In genomic region chr1:205444931-205445652, GRCh38 we compare ENCODE assay signal across 11 cellular contexts. TPM values are rescaled to one million over a fixed set of nuclear protein-coding genes. Genes with fewer than 3 reads are reported as not detected.
A peak's percentile ranks its signal among the peaks of the same experiment; 100 is the strongest.
DNase-seq lines count a peak whose midpoint lies in the region; ATAC-seq and TF ChIP-seq lines count a peak whose summit lies in the region.
"Had no signal": no experiment of that assay in that cellular context is flagged by ENCODE, and none has a peak within 500 bp of the region (broad histone marks: within the 10 kb centered on the region; RNA-seq: fewer than 3 reads in every experiment).

No MANE protein-coding gene starts in this region.

- intact Hi-C loops in heart left ventricle (cut with DNase I) (no loop called here), left lung (cut with DNase I) (no loop called here)

- H3K36me3 Mint-ChIP-seq in progenitor cell of endocrine pancreas (ENCODE audit: insufficient read depth): peaks cover 5% of the 10 kb centered on the region
- H3K36me3 Mint-ChIP-seq: activated naive CD8-positive, alpha-beta T cell treated with anti-CD3 and anti-CD28 coated beads, Interleukin-2, amount 10 ng/mL, durations not matched to agents 7 days and 5 days; naive B cell had no signal

- H3K4me3 ChIP-seq in NT2/D1 (ENCODE audit: insufficient read length, low read depth): no peak overlapping the region
- H3K4me3 ChIP-seq in heart left ventricle: peak overlapping the region in 4 of 12 donors; percentile 25 to 32 (median 28)
- H3K4me3 ChIP-seq in left lung: no peak overlapping the region

- peaks cover 62% of the 10 kb centered on the region for H3K4me1 ChIP-seq in NT2/D1 (ENCODE audit: insufficient read depth, insufficient read length)
- H3K4me1 ChIP-seq in heart left ventricle: peaks cover 4 to 57% (median 32%) of the 10 kb centered on the region in 12 donors
- peaks cover 15 to 42% of the 10 kb centered on the region in 2 donors for H3K4me1 ChIP-seq in left lung

- DNase-seq in Daoy (ENCODE audit: low read depth) (peak; percentile 63), NT2/D1 (ENCODE audit: low read depth, low spot score) (peak; percentile 99), heart left ventricle (peak in 1 of 5 donors; percentile 20), progenitor cell of endocrine pancreas (ENCODE audit: low spot score, unreplicated experiment) (no peak), NAMALWA (ENCODE audit: low spot score) (no peak), left lung (no peak)
- DNase-seq: activated naive CD8-positive, alpha-beta T cell treated with anti-CD3 and anti-CD28 coated beads, Interleukin-2, amount 10 ng/mL, durations not matched to agents 7 days and 5 days; naive B cell had no signal

- WGBS in heart left ventricle, 4 donors: 42 to 61% (median 53%) methylated on average over 18 of the region's 18 CpGs

- peak in 3 of 4 donors; percentile 24 to 35 (median 35) for ATAC-seq in heart left ventricle
- no peak for ATAC-seq in left lung
- no peak for ATAC-seq in HG03159 (IDR thresholded peaks at IDR 0.05; ENCODE audit: unreplicated experiment)
- ATAC-seq in HG02610 (IDR thresholded peaks at IDR 0.05; ENCODE audit: unreplicated experiment): no peak

- H3K27ac ChIP-seq in heart left ventricle (peak overlapping the region in 1 of 12 donors; percentile 54), left lung (no peak overlapping the region)

- H3K27me3 ChIP-seq in NT2/D1 (ENCODE audit: insufficient read depth, insufficient read length) (no peaks in the 10 kb centered on the region), heart left ventricle (peaks cover 0 to 6% (median 0%) of the 10 kb centered on the region in 9 donors), left lung (peaks cover 0 to 23% of the 10 kb centered on the region in 2 donors)

- no peaks in the 10 kb centered on the region for H3K9me3 ChIP-seq in NT2/D1 (ENCODE audit: insufficient read depth, low read length)
- no peaks in the 10 kb centered on the region for H3K9me3 ChIP-seq in heart left ventricle
- no peaks in the 10 kb centered on the region for H3K9me3 ChIP-seq in left lung

- TF ChIP-seq CTCF in heart left ventricle (IDR thresholded peaks at IDR 0.05) (no peak), progenitor cell of endocrine pancreas (IDR thresholded peaks at IDR 0.05; ENCODE audit: unreplicated experiment) (no peak), left lung (IDR thresholded peaks at IDR 0.05) (no peak)

- peak overlapping the region; percentile 26 for H3K4me3 Mint-ChIP-seq in progenitor cell of endocrine pancreas (ENCODE audit: low read depth)
- H3K4me3 Mint-ChIP-seq: activated naive CD8-positive, alpha-beta T cell treated with anti-CD3 and anti-CD28 coated beads, Interleukin-2, amount 10 ng/mL, durations not matched to agents 7 days and 5 days had no signal

- H3K9me3 Mint-ChIP-seq in progenitor cell of endocrine pancreas (ENCODE audit: low read depth): no peaks in the 10 kb centered on the region
- H3K9me3 Mint-ChIP-seq: activated naive CD8-positive, alpha-beta T cell treated with anti-CD3 and anti-CD28 coated beads, Interleukin-2, amount 10 ng/mL, durations not matched to agents 7 days and 5 days had no signal

- peaks cover 25% of the 10 kb centered on the region for H3K36me3 ChIP-seq in NT2/D1 (ENCODE audit: insufficient read depth, insufficient read length, low read length)
- no peaks in the 10 kb centered on the region for H3K36me3 ChIP-seq in heart left ventricle
- H3K36me3 ChIP-seq in left lung: no peaks in the 10 kb centered on the region

- no peak overlapping the region for H3K27ac Mint-ChIP-seq in progenitor cell of endocrine pancreas
- H3K27ac Mint-ChIP-seq: activated naive CD8-positive, alpha-beta T cell treated with anti-CD3 and anti-CD28 coated beads, Interleukin-2, amount 10 ng/mL, durations not matched to agents 7 days and 5 days had no signal

- TF ChIP-seq POLR2A in heart left ventricle (IDR thresholded peaks at IDR 0.05): no peak

- H3K27me3 Mint-ChIP-seq in progenitor cell of endocrine pancreas: no peaks in the 10 kb centered on the region

- peak overlapping the region; percentile 82 for H3K9ac ChIP-seq in NT2/D1 (ENCODE audit: insufficient read length, low read depth)

- peaks cover 73% of the 10 kb centered on the region for H3K4me1 Mint-ChIP-seq in progenitor cell of endocrine pancreas (ENCODE audit: low read depth)

RNA-seq across cellular contexts. Expression of gene BLACAT1, which starts 10.8 kb away (rescaled TPM):
- 0.30 and 0.86 TPM in 2 replicates for total RNA-seq in Daoy (2014; rRNA removed; shearing (Covaris generic))
- total RNA-seq in heart left ventricle (under 1 TPM in 1 of 9 donors, not detected in 8; 0.27 TPM), progenitor cell of endocrine pancreas (6.3 and 6.7 TPM in 2 replicates), left lung (1 to 10 TPM in 1 of 2 donors, under 1 TPM in 1; 0.55 to 2.7 TPM)
- not detected for polyA plus RNA-seq in heart left ventricle
- total RNA-seq: RPMI7951 had no signal

RNA-seq across cellular contexts. Expression of gene LEMD1, which starts 23.2 kb away (rescaled TPM):
- 0.74 TPM in 1 of 2 replicates, not detected in the other for total RNA-seq in Daoy (2014; rRNA removed; shearing (Covaris generic))
- total RNA-seq in heart left ventricle (1 to 10 TPM in 1 of 9 donors, not detected in 8; 2.5 TPM), progenitor cell of endocrine pancreas (13.9 and 15.2 TPM in 2 replicates), left lung (1 to 10 TPM; 2.1 to 2.2 TPM)
- polyA plus RNA-seq in heart left ventricle: not detected
- total RNA-seq: RPMI7951 had no signal

RNA-seq across cellular contexts. Expression of gene CDK18, which starts 59.4 kb away (rescaled TPM):
- total RNA-seq in Daoy (2014; rRNA removed; shearing (Covaris generic)): 0.60 and 0.80 TPM in 2 replicates
- total RNA-seq in heart left ventricle (100 to 1,000 TPM; 106 to 198 (median 141) TPM), progenitor cell of endocrine pancreas (23.9 and 24.5 TPM in 2 replicates), left lung (10 to 100 TPM; 19.7 to 30.1 TPM)
- 100 to 1,000 TPM in 1 of 2 donors, 10 to 100 TPM in 1; 62.5 to 147 TPM for polyA plus RNA-seq in heart left ventricle

Comparison
In these comparisons a context has a peak if more than half of its experiments do, and no peak if none do; other contexts are left out.
1. DNase-seq: peak in Daoy (single experiment) and NT2/D1 (single experiment); none in progenitor cell of endocrine pancreas (single experiment), NAMALWA (single experiment) and left lung (0 of 2).
2. ATAC-seq: peak in heart left ventricle (3 of 4); none in left lung (single experiment), HG03159 (single experiment) and HG02610 (single experiment).
3. RNA of gene CDK18, which starts 59.4 kb away (total RNA-seq): 106 to 198 TPM in heart left ventricle, 19.7 to 30.1 TPM in left lung and 23.9 to 24.5 TPM in progenitor cell of endocrine pancreas; 0.60 to 0.80 TPM in Daoy; every median in the first group is over 10 times any median in the second.